3 cellular contexts compared by ENCODE assay signal in the genomic region with DNA sequence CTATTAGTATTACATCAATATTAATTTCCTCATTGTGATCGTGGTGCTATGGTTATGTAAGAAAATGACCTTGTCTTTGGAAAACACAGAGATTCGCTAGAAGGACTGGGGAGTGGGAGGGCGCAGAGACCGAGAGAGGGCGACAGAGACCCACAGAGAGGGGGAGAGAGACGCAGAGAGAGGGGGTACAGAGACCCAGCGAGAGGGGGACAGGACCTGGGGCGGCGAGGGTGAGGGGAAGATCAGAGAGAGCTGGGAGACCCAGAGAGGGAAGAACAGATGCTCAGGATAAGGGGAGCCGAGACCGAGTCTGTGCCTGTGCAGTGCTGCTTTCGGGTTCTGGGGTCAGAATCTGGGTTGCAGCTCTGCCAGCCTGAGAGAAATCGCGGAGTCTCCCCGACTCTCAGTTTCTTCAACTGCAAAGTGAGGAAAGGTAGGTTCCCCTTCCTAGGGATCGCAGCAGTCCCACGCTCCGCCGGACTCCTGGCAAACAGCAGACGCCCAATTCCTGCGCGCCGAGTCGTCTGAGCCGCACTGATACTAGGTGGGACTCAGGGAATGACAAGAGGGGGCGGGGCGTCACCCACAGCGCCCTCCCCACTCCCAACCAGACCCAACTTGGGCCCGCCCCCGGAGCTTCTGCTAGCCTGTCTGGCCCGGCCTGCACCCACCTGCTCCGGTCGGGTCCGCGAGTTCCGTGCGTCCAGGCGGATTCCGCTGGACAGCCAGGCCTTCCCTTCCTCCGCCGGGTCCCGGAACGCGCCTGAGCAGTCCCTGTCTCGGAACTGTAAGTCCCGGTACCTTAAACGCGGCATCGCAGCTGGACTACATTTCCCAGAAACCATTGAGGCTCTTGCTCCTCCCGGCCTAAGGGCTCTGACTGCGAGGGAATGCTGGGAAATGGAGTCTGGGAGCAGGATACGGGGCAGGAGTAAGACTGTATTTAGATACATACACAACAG.
TF ChIP-seq lines count a peak whose summit lies in the region.

No MANE protein-coding gene starts in this region.

TF ChIP-seq in HEK293, 187 proteins besides CTCF, POLR2A, EP300 and RAD21 (continues in another document):
- TF ChIP-seq ZNF391 (tag by site-specific recombination; IDR thresholded peaks at IDR 0.05; ENCODE audit: borderline replicate concordance, low read depth) = 0 out of 2 replicates have a peak, but pooled peaks have one; percentile 68
- TF ChIP-seq ZBTB8A (tag by site-specific recombination; IDR thresholded peaks at IDR 0.05) = peak; percentile 31; the same call in 1 of the 2 replicates
- TF ChIP-seq ZNF600 (tag by site-specific recombination; IDR thresholded peaks at IDR 0.05) = peak; percentile 68; the same call in 1 of the 2 replicates
- TF ChIP-seq, protein P1, sequence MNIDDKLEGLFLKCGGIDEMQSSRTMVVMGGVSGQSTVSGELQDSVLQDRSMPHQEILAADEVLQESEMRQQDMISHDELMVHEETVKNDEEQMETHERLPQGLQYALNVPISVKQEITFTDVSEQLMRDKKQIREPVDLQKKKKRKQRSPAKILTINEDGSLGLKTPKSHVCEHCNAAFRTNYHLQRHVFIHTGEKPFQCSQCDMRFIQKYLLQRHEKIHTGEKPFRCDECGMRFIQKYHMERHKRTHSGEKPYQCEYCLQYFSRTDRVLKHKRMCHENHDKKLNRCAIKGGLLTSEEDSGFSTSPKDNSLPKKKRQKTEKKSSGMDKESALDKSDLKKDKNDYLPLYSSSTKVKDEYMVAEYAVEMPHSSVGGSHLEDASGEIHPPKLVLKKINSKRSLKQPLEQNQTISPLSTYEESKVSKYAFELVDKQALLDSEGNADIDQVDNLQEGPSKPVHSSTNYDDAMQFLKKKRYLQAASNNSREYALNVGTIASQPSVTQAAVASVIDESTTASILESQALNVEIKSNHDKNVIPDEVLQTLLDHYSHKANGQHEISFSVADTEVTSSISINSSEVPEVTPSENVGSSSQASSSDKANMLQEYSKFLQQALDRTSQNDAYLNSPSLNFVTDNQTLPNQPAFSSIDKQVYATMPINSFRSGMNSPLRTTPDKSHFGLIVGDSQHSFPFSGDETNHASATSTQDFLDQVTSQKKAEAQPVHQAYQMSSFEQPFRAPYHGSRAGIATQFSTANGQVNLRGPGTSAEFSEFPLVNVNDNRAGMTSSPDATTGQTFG (tag by site-specific recombination; IDR thresholded peaks at IDR 0.05; ENCODE audit: borderline replicate concordance) = no peak
- no peak for TF ChIP-seq ZNF610 (tag by site-specific recombination; IDR thresholded peaks at IDR 0.05; ENCODE audit: borderline replicate concordance)
- TF ChIP-seq GLIS2 (tag by site-specific recombination; IDR thresholded peaks at IDR 0.05) = no peak
- TF ChIP-seq, protein P2, sequence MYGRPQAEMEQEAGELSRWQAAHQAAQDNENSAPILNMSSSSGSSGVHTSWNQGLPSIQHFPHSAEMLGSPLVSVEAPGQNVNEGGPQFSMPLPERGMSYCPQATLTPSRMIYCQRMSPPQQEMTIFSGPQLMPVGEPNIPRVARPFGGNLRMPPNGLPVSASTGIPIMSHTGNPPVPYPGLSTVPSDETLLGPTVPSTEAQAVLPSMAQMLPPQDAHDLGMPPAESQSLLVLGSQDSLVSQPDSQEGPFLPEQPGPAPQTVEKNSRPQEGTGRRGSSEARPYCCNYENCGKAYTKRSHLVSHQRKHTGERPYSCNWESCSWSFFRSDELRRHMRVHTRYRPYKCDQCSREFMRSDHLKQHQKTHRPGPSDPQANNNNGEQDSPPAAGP (tag by site-specific recombination; IDR thresholded peaks at IDR 0.05) = no peak; the same call in 1 of the 2 replicates
- TF ChIP-seq ZEB2 (tag by site-specific recombination; IDR thresholded peaks at IDR 0.05) = 0 out of 2 replicates have a peak, but pooled peaks have one; percentile 19
- TF ChIP-seq ZNF132 (tag by site-specific recombination; IDR thresholded peaks at IDR 0.05; ENCODE audit: borderline replicate concordance) = no peak
- TF ChIP-seq, protein P3, sequence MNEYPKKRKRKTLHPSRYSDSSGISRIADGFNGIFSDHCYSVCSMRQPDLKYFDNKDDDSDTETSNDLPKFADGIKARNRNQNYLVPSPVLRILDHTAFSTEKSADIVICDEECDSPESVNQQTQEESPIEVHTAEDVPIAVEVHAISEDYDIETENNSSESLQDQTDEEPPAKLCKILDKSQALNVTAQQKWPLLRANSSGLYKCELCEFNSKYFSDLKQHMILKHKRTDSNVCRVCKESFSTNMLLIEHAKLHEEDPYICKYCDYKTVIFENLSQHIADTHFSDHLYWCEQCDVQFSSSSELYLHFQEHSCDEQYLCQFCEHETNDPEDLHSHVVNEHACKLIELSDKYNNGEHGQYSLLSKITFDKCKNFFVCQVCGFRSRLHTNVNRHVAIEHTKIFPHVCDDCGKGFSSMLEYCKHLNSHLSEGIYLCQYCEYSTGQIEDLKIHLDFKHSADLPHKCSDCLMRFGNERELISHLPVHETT (tag by site-specific recombination; IDR thresholded peaks at IDR 0.05) = no peak

TF ChIP-seq in HepG2, 621 proteins besides CTCF, POLR2A, EP300 and RAD21 (continues in another document):
- TF ChIP-seq ELF1 (CRISPR knock-in tag; IDR thresholded peaks at IDR 0.05) = peak; percentile 66
- peak; percentile 65 for TF ChIP-seq SAP130 (CRISPR knock-in tag; IDR thresholded peaks at IDR 0.05; ENCODE audit: low read depth)
- 0 out of 2 replicates have a peak, but pooled peaks have one; percentile 50 for TF ChIP-seq ZZZ3 (CRISPR knock-in tag; IDR thresholded peaks at IDR 0.05; ENCODE audit: borderline replicate concordance)
- TF ChIP-seq EZH2 (conservative IDR thresholded peaks at IDR 0.05; ENCODE audit: low read depth, low read length) = no peak
- TF ChIP-seq GATA4 (IDR thresholded peaks at IDR 0.05; ENCODE audit: borderline replicate concordance, low read depth) = no peak
- TF ChIP-seq, protein P4, sequence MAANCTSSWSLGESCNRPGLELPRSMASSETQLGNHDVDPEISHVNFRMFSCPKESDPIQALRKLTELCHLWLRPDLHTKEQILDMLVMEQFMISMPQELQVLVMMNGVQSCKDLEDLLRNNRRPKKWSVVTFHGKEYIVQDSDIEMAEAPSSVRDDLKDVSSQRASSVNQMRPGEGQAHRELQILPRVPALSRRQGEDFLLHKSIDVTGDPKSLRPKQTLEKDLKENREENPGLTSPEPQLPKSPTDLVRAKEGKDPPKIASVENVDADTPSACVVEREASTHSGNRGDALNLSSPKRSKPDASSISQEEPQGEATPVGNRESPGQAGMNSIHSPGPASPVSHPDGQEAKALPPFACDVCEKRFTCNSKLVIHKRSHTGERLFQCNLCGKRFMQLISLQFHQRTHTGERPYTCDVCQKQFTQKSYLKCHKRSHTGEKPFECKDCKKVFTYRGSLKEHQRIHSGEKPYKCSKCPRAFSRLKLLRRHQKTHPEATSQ (CRISPR knock-in tag; IDR thresholded peaks at IDR 0.05; ENCODE audit: borderline replicate concordance) = no peak
- TF ChIP-seq ZNF7 (CRISPR knock-in tag; IDR thresholded peaks at IDR 0.05) = no peak
- 0 out of 2 replicates have a peak, but pooled peaks have one; percentile 25 for TF ChIP-seq SMC3 (IDR thresholded peaks at IDR 0.05; ENCODE audit: low read length)
- TF ChIP-seq PHB2 (IDR thresholded peaks at IDR 0.05; ENCODE audit: partially characterized antibody) = no peak
- no peak for TF ChIP-seq ZNF709 (CRISPR knock-in tag; IDR thresholded peaks at IDR 0.05)
- TF ChIP-seq SUZ12 (IDR thresholded peaks at IDR 0.05; ENCODE audit: low read depth, low read length) = peak; percentile 97
- TF ChIP-seq ZNF143 (CRISPR knock-in tag; IDR thresholded peaks at IDR 0.05) = peak; percentile 100
- peak; percentile 100 for TF ChIP-seq THAP11 (CRISPR knock-in tag; IDR thresholded peaks at IDR 0.05)
- TF ChIP-seq, protein P5, sequence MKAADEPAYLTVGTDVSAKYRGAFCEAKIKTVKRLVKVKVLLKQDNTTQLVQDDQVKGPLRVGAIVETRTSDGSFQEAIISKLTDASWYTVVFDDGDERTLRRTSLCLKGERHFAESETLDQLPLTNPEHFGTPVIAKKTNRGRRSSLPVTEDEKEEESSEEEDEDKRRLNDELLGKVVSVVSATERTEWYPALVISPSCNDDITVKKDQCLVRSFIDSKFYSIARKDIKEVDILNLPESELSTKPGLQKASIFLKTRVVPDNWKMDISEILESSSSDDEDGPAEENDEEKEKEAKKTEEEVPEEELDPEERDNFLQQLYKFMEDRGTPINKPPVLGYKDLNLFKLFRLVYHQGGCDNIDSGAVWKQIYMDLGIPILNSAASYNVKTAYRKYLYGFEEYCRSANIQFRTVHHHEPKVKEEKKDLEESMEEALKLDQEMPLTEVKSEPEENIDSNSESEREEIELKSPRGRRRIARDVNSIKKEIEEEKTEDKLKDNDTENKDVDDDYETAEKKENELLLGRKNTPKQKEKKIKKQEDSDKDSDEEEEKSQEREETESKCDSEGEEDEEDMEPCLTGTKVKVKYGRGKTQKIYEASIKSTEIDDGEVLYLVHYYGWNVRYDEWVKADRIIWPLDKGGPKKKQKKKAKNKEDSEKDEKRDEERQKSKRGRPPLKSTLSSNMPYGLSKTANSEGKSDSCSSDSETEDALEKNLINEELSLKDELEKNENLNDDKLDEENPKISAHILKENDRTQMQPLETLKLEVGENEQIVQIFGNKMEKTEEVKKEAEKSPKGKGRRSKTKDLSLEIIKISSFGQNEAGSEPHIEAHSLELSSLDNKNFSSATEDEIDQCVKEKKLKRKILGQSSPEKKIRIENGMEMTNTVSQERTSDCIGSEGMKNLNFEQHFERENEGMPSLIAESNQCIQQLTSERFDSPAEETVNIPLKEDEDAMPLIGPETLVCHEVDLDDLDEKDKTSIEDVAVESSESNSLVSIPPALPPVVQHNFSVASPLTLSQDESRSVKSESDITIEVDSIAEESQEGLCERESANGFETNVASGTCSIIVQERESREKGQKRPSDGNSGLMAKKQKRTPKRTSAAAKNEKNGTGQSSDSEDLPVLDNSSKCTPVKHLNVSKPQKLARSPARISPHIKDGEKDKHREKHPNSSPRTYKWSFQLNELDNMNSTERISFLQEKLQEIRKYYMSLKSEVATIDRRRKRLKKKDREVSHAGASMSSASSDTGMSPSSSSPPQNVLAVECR (CRISPR knock-in tag; IDR thresholded peaks at IDR 0.05; ENCODE audit: borderline replicate concordance) = peak; percentile 58; the same call in 1 of the 2 replicates
- TF ChIP-seq SIX1 (CRISPR knock-in tag; IDR thresholded peaks at IDR 0.05; ENCODE audit: borderline replicate concordance) = no peak

TF ChIP-seq in GM12891, 5 proteins besides CTCF, POLR2A, EP300 and RAD21:
- TF ChIP-seq TAF1 (IDR thresholded peaks at IDR 0.05; ENCODE audit: low read depth, low read length) (no peak), SPI1 (IDR thresholded peaks at IDR 0.05; ENCODE audit: low read depth, low read length) (no peak), POU2F2 (IDR thresholded peaks at IDR 0.05; ENCODE audit: low read depth, low read length) (no peak), POLR2AphosphoS5 (IDR thresholded peaks at IDR 0.05; ENCODE audit: low read depth, low read length) (no peak), PAX5 (IDR thresholded peaks at IDR 0.05; ENCODE audit: insufficient read depth, low read length, severe bottlenecking) (no peak)
